In the genomic region with DNA sequence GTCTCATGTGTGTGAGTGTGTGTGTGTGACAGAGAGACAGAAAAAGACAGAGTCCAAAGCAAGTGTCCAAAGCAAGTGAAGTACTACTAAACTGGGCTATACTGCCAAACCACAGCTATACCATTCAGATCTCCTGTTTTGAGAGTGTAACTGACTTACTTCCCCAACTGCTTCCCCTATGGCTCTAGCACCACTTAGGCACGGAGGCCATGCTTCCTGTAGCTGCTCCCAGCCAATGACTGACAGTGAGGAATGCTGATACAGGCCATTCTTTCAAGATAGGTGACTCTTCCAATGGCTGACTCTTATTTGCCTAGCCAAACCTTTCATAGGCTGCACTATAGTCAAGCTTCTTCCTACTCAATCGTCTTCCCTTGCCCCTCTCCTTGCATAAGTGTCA, we compare ENCODE assay signal across 25 cellular contexts.
"Had no signal": no experiment of that assay in that cellular context is flagged by ENCODE, and none has a peak within 500 bp of the region (broad histone marks: within the 10 kb centered on the region; RNA-seq: fewer than 3 reads in every experiment).

No MANE protein-coding gene starts in this region.

- H3K27ac ChIP-seq: breast epithelium, WERI-Rb-1 had no signal

- H3K4me3 ChIP-seq: breast epithelium, coronary artery had no signal

- H3K36me3 ChIP-seq: breast epithelium, WERI-Rb-1 had no signal

- ATAC-seq: activated CD4-positive, CD25-positive, alpha-beta regulatory T cell treated with anti-CD3 and anti-CD28 coated beads, Interleukin-2, amount 50 U/mL, for 24 hours; activated CD8-positive, alpha-beta T cell treated with anti-CD3 and anti-CD28 coated beads for 36 hours had no signal

- H3K27me3 ChIP-seq: breast epithelium had no signal

- DNase-seq: activated CD4-positive, alpha-beta T cell treated with anti-CD3 and anti-CD28 coated beads for 4 hours; activated CD8-positive, alpha-beta memory T cell treated with anti-CD3 and anti-CD28 coated beads, Interleukin-2, amount 50 U/mL, for 48 hours; activated CD8-positive, alpha-beta T cell treated with anti-CD3 and anti-CD28 coated beads for 36 hours; activated effector memory CD4-positive, alpha-beta T cell treated with Interleukin-2 at 50 U/mL for 16 hours; activated naive CD4-positive, alpha-beta T cell; activated T-cell treated with anti-CD3 and anti-CD28 coated beads, Interleukin-2, amount 50 U/mL, for 1 hour; aorta; central memory CD4-positive, alpha-beta T cell; KG1; MM.1S; NCI-H1092 treated with DMSO at 0.1 percent for 48 hours; NCI-H1417 treated with DMSO at 0.1 percent for 48 hours; NCI-H1694; NCI-H2029; NCI-H2107; NCI-H2171 treated with DMSO at 0.1 percent for 48 hours; NCI-H226; NCI-H526 treated with DMSO at 0.1 percent for 48 hours; NCI-H82; SIG-M5; T-helper 1 cell; WERI-Rb-1 had no signal

- H3K4me1 ChIP-seq: breast epithelium had no signal

- H3K9me3 ChIP-seq: breast epithelium had no signal
